In genomic region chr3:147393261-147393964, GRCh38 we compare ENCODE assay signal across 8 cellular contexts. TPM values are rescaled to one million over a fixed set of nuclear protein-coding genes. Genes with fewer than 3 reads are reported as not detected.
DNase-seq lines count a peak whose midpoint lies in the region.

No MANE protein-coding gene starts in this region.

- peak overlapping the region; percentile 58 for H3K4me3 ChIP-seq in H7 (ENCODE audit: insufficient read depth, low read depth, low read length)
- peak overlapping the region; percentile 65 for H3K4me3 ChIP-seq in iPS-18a (ENCODE audit: low read length)
- H3K4me3 ChIP-seq in skeletal muscle tissue (ENCODE audit: low read length in 3 of 3), result peak overlapping the region; percentile 78 to 85 (median 81)

- peaks cover 75% of the 10 kb centered on the region for H3K27me3 Mint-ChIP-seq in T-helper 2 cell treated with Interferon-gamma antibody and Interleukin-4, amounts not matched to agents 5 μg/mL and 100 μg/mL, for 36 hours (ENCODE audit: low read depth)

- H3K9me3 ChIP-seq in iPS-18a (ENCODE audit: control insufficient read depth, low read depth, low read length) (no peaks in the 10 kb centered on the region), skeletal muscle tissue (ENCODE audit: control insufficient read depth in 3 of 3, low read length in 3 of 3) (peaks cover 0 to 3% (median 0%) of the 10 kb centered on the region in 3 donors)

- peaks cover 56% of the 10 kb centered on the region for H3K4me1 ChIP-seq in iPS-18a (ENCODE audit: control insufficient read depth, low read depth, low read length)
- peaks cover 11 to 12% (median 12%) of the 10 kb centered on the region in 3 donors for H3K4me1 ChIP-seq in skeletal muscle tissue (ENCODE audit: control insufficient read depth in 3 of 3, insufficient read depth in 3 of 3, low read length in 3 of 3)

- H3K36me3 Mint-ChIP-seq in T-helper 2 cell treated with Interferon-gamma antibody and Interleukin-4, amounts not matched to agents 5 μg/mL and 100 μg/mL, for 36 hours (ENCODE audit: low read depth), result no peaks in the 10 kb centered on the region

- peak overlapping the region; percentile 69 for H3K9ac ChIP-seq in iPS-18a (ENCODE audit: low read length)
- H3K9ac ChIP-seq in skeletal muscle tissue (ENCODE audit: low read depth in 1 of 3, low read length in 3 of 3), result peak overlapping the region; percentile 30 to 90 (median 71)

- H3K27ac ChIP-seq in angular gyrus (ENCODE audit: low read depth, low read length) (peak overlapping the region; percentile 67), iPS-18a (ENCODE audit: low read length) (no peak overlapping the region), skeletal muscle tissue (ENCODE audit: low read depth, low read length) (peak overlapping the region; percentile 74)

- peaks cover 98% of the 10 kb centered on the region for H3K27me3 ChIP-seq in H7 (ENCODE audit: control insufficient read depth, insufficient read depth, low read length)
- H3K27me3 ChIP-seq in iPS-18a (ENCODE audit: control insufficient read depth, insufficient read depth, low read length), result peaks cover 100% of the 10 kb centered on the region
- H3K27me3 ChIP-seq in skeletal muscle tissue (ENCODE audit: control insufficient read depth in 3 of 3, insufficient read depth in 3 of 3, low read length in 3 of 3), result peaks cover 36 to 82% (median 69%) of the 10 kb centered on the region in 3 donors

- H3K36me3 ChIP-seq in H7 (replicated peaks; ENCODE audit: control insufficient read depth, insufficient read depth, low read length) (no peaks in the 10 kb centered on the region), iPS-18a (ENCODE audit: control insufficient read depth, low read depth, low read length) (no peaks in the 10 kb centered on the region), skeletal muscle tissue (ENCODE audit: control insufficient read depth in 3 of 3, insufficient read depth in 3 of 3, low read length in 3 of 3) (peaks cover 0 to 2% (median 0%) of the 10 kb centered on the region in 3 donors)

- DNase-seq in H7 (peak; percentile 94), NCI-H2227 (lab: John Stamatoyannopoulos, UW; ENCODE audit: unreplicated experiment) (no peak), NCI-H128 (lab: John Stamatoyannopoulos, UW; ENCODE audit: unreplicated experiment) (no peak), HCEC 1CT (no peak)
- no peak for DNase-seq in T-helper 2 cell treated with Interferon-gamma antibody and Interleukin-4, amounts not matched to agents 5 μg/mL and 100 μg/mL, for 36 hours (ENCODE audit: low spot score)

- no peak overlapping the region for H3K4me3 Mint-ChIP-seq in T-helper 2 cell treated with Interferon-gamma antibody and Interleukin-4, amounts not matched to agents 5 μg/mL and 100 μg/mL, for 36 hours

- no peak overlapping the region for H3K27ac Mint-ChIP-seq in T-helper 2 cell treated with Interferon-gamma antibody and Interleukin-4, amounts not matched to agents 5 μg/mL and 100 μg/mL, for 36 hours

- no peaks in the 10 kb centered on the region for H3K9me3 Mint-ChIP-seq in T-helper 2 cell treated with Interferon-gamma antibody and Interleukin-4, amounts not matched to agents 5 μg/mL and 100 μg/mL, for 36 hours

- no peaks in the 10 kb centered on the region for H3K4me1 Mint-ChIP-seq in T-helper 2 cell treated with Interferon-gamma antibody and Interleukin-4, amounts not matched to agents 5 μg/mL and 100 μg/mL, for 36 hours (ENCODE audit: low read depth)

RNA-seq across cellular contexts. Expression of gene ZIC4, which starts 12.9 kb away (rescaled TPM):
- 0.59 TPM in 1 of 2 replicates, not detected in the other for total RNA-seq in H7 (2014; rRNA removed; shearing (Covaris generic))
- 2.6 TPM for total RNA-seq in skeletal muscle tissue

RNA-seq across cellular contexts. Expression of gene ZIC1, which starts 15.8 kb away (rescaled TPM):
- 2.0 and 3.5 TPM in 2 replicates for total RNA-seq in H7 (2014; rRNA removed; shearing (Covaris generic))
- total RNA-seq in skeletal muscle tissue, result 8.4 TPM
